Comparison of ENCODE assay signal across 23 cellular contexts in genomic region chr2:1516798-1517060, GRCh38.
DNase-seq lines count a peak whose midpoint lies in the region; ATAC-seq and TF ChIP-seq lines count a peak whose summit lies in the region.
"Had no signal": no experiment of that assay in that cellular context is flagged by ENCODE, and none has a peak within 500 bp of the region (broad histone marks: within the 10 kb centered on the region; RNA-seq: fewer than 3 reads in every experiment).

No MANE protein-coding gene starts in this region.

- H3K4me1 Mint-ChIP-seq in activated naive CD4-positive, alpha-beta T cell treated with anti-CD3 and anti-CD28 coated beads, Interleukin-2, amount 50 U/mL, for 24 hours: peaks cover 55% of the 10 kb centered on the region
- H3K4me1 Mint-ChIP-seq in WTC11: no peaks in the 10 kb centered on the region
- H3K4me1 Mint-ChIP-seq in CD4-positive, alpha-beta T cell (ENCODE audit: low read depth): peaks cover 23% of the 10 kb centered on the region

- no peak overlapping the region for H2BK5ac ChIP-seq in neuronal stem cell (ENCODE audit: low read length)

- peak overlapping the region; percentile 81 for H2BK120ac ChIP-seq in neuronal stem cell (ENCODE audit: low read depth, low read length)

- no peaks in the 10 kb centered on the region for H3K36me3 ChIP-seq in neuronal stem cell (replicated peaks in 1 of 2; ENCODE audit: control insufficient read depth in 2 of 2, insufficient read depth in 2 of 2, low read length in 2 of 2)

- no peaks in the 10 kb centered on the region for H3K27me3 ChIP-seq in neuronal stem cell (ENCODE audit: control insufficient read depth in 3 of 3, insufficient read depth in 3 of 3, low read depth in 1 of 3, low read length in 3 of 3)
- H3K27me3 ChIP-seq in CD4-positive, alpha-beta T cell (ENCODE audit: control insufficient read depth, insufficient read depth, low read length): no peaks in the 10 kb centered on the region

- H3K36me3 Mint-ChIP-seq in activated naive CD4-positive, alpha-beta T cell treated with anti-CD3 and anti-CD28 coated beads, Interleukin-2, amount 50 U/mL, for 24 hours: no peaks in the 10 kb centered on the region
- H3K36me3 Mint-ChIP-seq in WTC11: no peaks in the 10 kb centered on the region
- H3K36me3 Mint-ChIP-seq in CD4-positive, alpha-beta T cell (ENCODE audit: low read depth): no peaks in the 10 kb centered on the region
- H3K36me3 Mint-ChIP-seq: CD4-positive, CD25-positive, alpha-beta regulatory T cell had no signal

- no peak overlapping the region for H3K4ac ChIP-seq in neuronal stem cell (ENCODE audit: low read length)

- H2AK5ac ChIP-seq in neuronal stem cell (ENCODE audit: low read depth, low read length): peak overlapping the region; percentile 14

- peak overlapping the region; percentile 36 for H3K23ac ChIP-seq in neuronal stem cell (ENCODE audit: low read depth, low read length, poor library complexity)

- no peak overlapping the region for H2AFZ ChIP-seq in neuronal stem cell (ENCODE audit: low read length)
- H2AFZ ChIP-seq: GM23338 had no signal

- CTCF ChIA-PET in WTC11 (lab: Charles Lee): no interaction called here
- CTCF ChIA-PET in CD4-positive, alpha-beta T cell (lab: Charles Lee): no interaction called here

- no peak overlapping the region for H3K18ac ChIP-seq in neuronal stem cell (ENCODE audit: low read length)

- POLR2A ChIA-PET in WTC11 (lab: Charles Lee): no interaction called here
- POLR2A ChIA-PET in CD4-positive, alpha-beta T cell (lab: Charles Lee): no interaction called here

- no peak overlapping the region for H3K27ac ChIP-seq in neuronal stem cell (replicated peaks; ENCODE audit: low read length)
- no peak overlapping the region for H3K27ac ChIP-seq in CD4-positive, alpha-beta T cell (ENCODE audit: low read depth, low read length)
- H3K27ac ChIP-seq: KMS-11, RWPE1 had no signal

- H2BK15ac ChIP-seq in neuronal stem cell (ENCODE audit: low read length): no peak overlapping the region

- ATAC-seq in WTC11 (no peak), HG02885 (IDR thresholded peaks at IDR 0.05; ENCODE audit: poor library complexity, unreplicated experiment) (no peak)
- no peak for ATAC-seq in CD4-positive, alpha-beta T cell (ENCODE audit: poor library complexity)
- ATAC-seq: GM23338 had no signal

- H3K9me3 Mint-ChIP-seq in activated naive CD4-positive, alpha-beta T cell treated with anti-CD3 and anti-CD28 coated beads, Interleukin-2, amount 50 U/mL, for 24 hours: no peaks in the 10 kb centered on the region
- H3K9me3 Mint-ChIP-seq in WTC11: no peaks in the 10 kb centered on the region
- H3K9me3 Mint-ChIP-seq in CD4-positive, alpha-beta T cell: no peaks in the 10 kb centered on the region
- H3K9me3 Mint-ChIP-seq: GM23338 had no signal

- TF ChIP-seq CTCF in WTC11 (IDR thresholded peaks at IDR 0.05): no peak
- no peak for TF ChIP-seq CTCF in CD4-positive, alpha-beta T cell (IDR thresholded peaks at IDR 0.05)

- intact Hi-C loops in CD4-positive, alpha-beta T cell (cut with DNase I, micrococcal nuclease): no loop called here

- H3K4me3 Mint-ChIP-seq in activated naive CD4-positive, alpha-beta T cell treated with anti-CD3 and anti-CD28 coated beads, Interleukin-2, amount 50 U/mL, for 24 hours: no peak overlapping the region
- H3K4me3 Mint-ChIP-seq in WTC11: no peak overlapping the region
- H3K4me3 Mint-ChIP-seq in CD4-positive, alpha-beta T cell: no peak overlapping the region
- H3K4me3 Mint-ChIP-seq: CD4-positive, CD25-positive, alpha-beta regulatory T cell; GM23338 had no signal

- no peak overlapping the region for H4K8ac ChIP-seq in neuronal stem cell (ENCODE audit: low read depth, low read length)

- no peak overlapping the region for H3K4me2 ChIP-seq in neuronal stem cell (ENCODE audit: insufficient read depth, low read length, poor library complexity, severe bottlenecking)
- H3K4me2 ChIP-seq: GM23338, KMS-11 had no signal

- H3K79me1 ChIP-seq in neuronal stem cell (ENCODE audit: low read depth, low read length): no peaks in the 10 kb centered on the region

- H3K4me1 ChIP-seq in neuronal stem cell (ENCODE audit: control insufficient read depth in 2 of 2, insufficient read depth in 1 of 2, low read depth in 1 of 2, low read length in 2 of 2): no peaks in the 10 kb centered on the region

- H3K4me3 ChIP-seq in neuronal stem cell (ENCODE audit: low read length in 2 of 2): no peak overlapping the region
- H3K4me3 ChIP-seq: GM23338 had no signal

- H3K27me3 Mint-ChIP-seq in activated naive CD4-positive, alpha-beta T cell treated with anti-CD3 and anti-CD28 coated beads, Interleukin-2, amount 50 U/mL, for 24 hours: no peaks in the 10 kb centered on the region
- H3K27me3 Mint-ChIP-seq in WTC11 (ENCODE audit: low read depth): no peaks in the 10 kb centered on the region
- H3K27me3 Mint-ChIP-seq in CD4-positive, alpha-beta T cell: no peaks in the 10 kb centered on the region

- H4K91ac ChIP-seq in neuronal stem cell (ENCODE audit: low read depth, low read length, poor library complexity): no peak overlapping the region

- H3K14ac ChIP-seq in neuronal stem cell (ENCODE audit: low read length): no peak overlapping the region

- H2BK12ac ChIP-seq in neuronal stem cell (ENCODE audit: low read length): no peak overlapping the region

- WGBS in neuronal stem cell (ENCODE audit: extremely low coverage in 2 of 2, insufficient read length in 2 of 2, insufficient replicate concordance in 1 of 2), 2 donors: no CpG with 5 or more reads among the region's 7 CpGs

- H3K27ac Mint-ChIP-seq in activated naive CD4-positive, alpha-beta T cell treated with anti-CD3 and anti-CD28 coated beads, Interleukin-2, amount 50 U/mL, for 24 hours: peak overlapping the region; percentile 35
- H3K27ac Mint-ChIP-seq in WTC11: no peak overlapping the region
- H3K27ac Mint-ChIP-seq in CD4-positive, alpha-beta T cell: no peak overlapping the region
- H3K27ac Mint-ChIP-seq: CD4-positive, CD25-positive, alpha-beta regulatory T cell; GM23338 had no signal

- in situ Hi-C loops in KBM-7 (cut with MboI; ENCODE audit: low pct_unique_long_range_greater_than_20kb, low sequenced_read_pairs): no loop called here

- H3K9me3 ChIP-seq in neuronal stem cell (replicated peaks in 1 of 2; ENCODE audit: control insufficient read depth in 2 of 2, insufficient read depth in 1 of 2, low read depth in 1 of 2, low read length in 2 of 2): no peaks in the 10 kb centered on the region
- no peaks in the 10 kb centered on the region for H3K9me3 ChIP-seq in CD4-positive, alpha-beta T cell (ENCODE audit: control insufficient read depth, low read length)

- H3K9ac ChIP-seq in neuronal stem cell (ENCODE audit: low read depth, low read length, poor library complexity): no peak overlapping the region
- H3K9ac ChIP-seq: KMS-11 had no signal

- no peak for DNase-seq in activated naive CD4-positive, alpha-beta T cell treated with anti-CD3 and anti-CD28 coated beads, Interleukin-2, amount 50 U/mL, for 16 hours
- DNase-seq in WTC11 (ENCODE audit: low spot score) (peak; percentile 8), neuronal stem cell (ENCODE audit: low spot score) (no peak), KBM-7 (no peak)
- DNase-seq in CD4-positive, alpha-beta T cell: no peak
- DNase-seq: 8988T; ACHN; CD4-positive, CD25-positive, alpha-beta regulatory T cell; DMS53; HCEC 1CT; IMR-90; NCI-H1092 treated with DMSO at 0.1 percent for 48 hours; NCI-H2081 treated with DMSO at 0.1 percent for 48 hours; NCI-H2171; NCI-H226; NCI-H510A; NCI-H69; SHP77 treated with DMSO at 0.1 percent for 48 hours had no signal

TF ChIP-seq in WTC11, 78 proteins besides CTCF, POLR2A, EP300 and RAD21:
- no peak for TF ChIP-seq TP53 (CRISPR knock-in tag; IDR thresholded peaks at IDR 0.05)
